8 cellular contexts compared by ENCODE assay signal in the genomic region with DNA sequence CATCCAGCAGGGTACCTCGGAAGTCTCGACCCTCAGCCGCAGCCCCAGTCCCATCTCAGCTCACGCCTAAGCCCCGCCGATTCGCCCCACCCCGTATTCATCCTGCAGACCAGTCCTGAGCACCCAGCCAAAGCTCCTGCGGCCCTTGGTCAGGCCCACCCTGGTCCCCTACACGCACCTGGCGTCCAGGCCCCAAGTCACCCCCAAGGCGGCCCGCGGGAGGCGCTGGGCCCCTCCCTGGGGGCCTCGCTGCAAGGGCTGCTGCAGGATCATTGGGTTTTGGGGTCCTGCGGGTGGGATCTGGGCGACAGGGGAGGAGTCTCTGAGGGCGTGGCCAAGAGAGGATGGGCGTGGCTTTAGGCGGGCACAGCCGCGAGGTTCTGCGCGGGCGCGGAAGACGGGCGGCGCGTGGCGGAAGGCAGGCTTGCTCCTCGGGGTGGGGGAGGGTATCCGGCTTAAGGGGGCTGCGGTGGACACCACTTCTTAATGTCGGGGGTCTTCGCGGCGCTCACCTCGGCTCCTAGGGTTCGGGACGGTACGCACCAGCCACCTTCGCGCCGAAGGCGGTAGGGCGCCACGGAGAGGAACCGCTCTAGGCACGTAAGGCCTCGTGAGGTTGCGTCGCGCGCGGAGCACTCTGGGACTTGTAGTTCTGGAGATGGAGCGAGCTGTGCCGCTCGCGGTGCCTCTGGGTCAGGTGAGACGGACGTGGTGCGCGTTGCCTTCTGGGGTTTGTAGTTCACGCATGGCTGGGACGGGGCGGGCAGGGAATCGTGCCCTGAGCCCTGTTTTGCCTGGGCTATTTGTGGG. TPM values are rescaled to one million over a fixed set of nuclear protein-coding genes. Genes with fewer than 3 reads are reported as not detected.
DNase-seq lines count a peak whose midpoint lies in the region; ATAC-seq, FAIRE-seq and TF ChIP-seq lines count a peak whose summit lies in the region.

HCFC1R1 (minus strand) TSS at position 274 of the 810 bp plus-strand sequence; CDS start at position 273, 1 bp downstream.
THOC6 (plus strand) TSS at position 367 of the 810 bp plus-strand sequence; CDS start at position 659, 292 bp downstream.

- H3K9ac ChIP-seq in kidney (ENCODE audit: low read length in 2 of 2), result peak within 1 kb of the TSS; percentile 65 to 89

- H3K27ac ChIP-seq in kidney (ENCODE audit: low read depth in 2 of 2, low read length in 2 of 2), result peak within 1 kb of the TSS; percentile 98

- peaks cover 18 to 23% of the 10 kb centered on the region in 2 donors for H3K4me1 ChIP-seq in kidney (ENCODE audit: control insufficient read depth in 1 of 2, insufficient read depth in 1 of 2, low read depth in 1 of 2, low read length in 2 of 2)

- TF ChIP-seq POLR2A in GM19193 (IDR thresholded peaks at IDR 0.05; ENCODE audit: extremely low read depth, insufficient read depth, insufficient read length), result peak; percentile 89

- no peaks in the 10 kb centered on the region for H3K9me3 ChIP-seq in kidney (ENCODE audit: control insufficient read depth in 1 of 2, low read length in 2 of 2)

- ATAC-seq in HG03432 (IDR thresholded peaks at IDR 0.05; ENCODE audit: unreplicated experiment), result peak; percentile 75

- intact Hi-C loops in kidney (cut with DNase I), result no loop called here

- H3K36me3 ChIP-seq in kidney (ENCODE audit: control insufficient read depth in 1 of 2, insufficient read depth in 2 of 2, low read length in 2 of 2), result peaks cover 3 to 5% of the 10 kb centered on the region in 2 donors

- H3K4me3 ChIP-seq in kidney (ENCODE audit: low read length in 2 of 2), result peak within 1 kb of the TSS; percentile 67 to 90

- DNase-seq in Ammon's horn (ENCODE audit: low spot score), result peak; percentile 99
- peak; percentile 87 for DNase-seq in NCI-H510A (lab: John Stamatoyannopoulos, UW)
- DNase-seq in activated CD4-positive, CD25-positive, alpha-beta regulatory T cell treated with anti-CD3 and anti-CD28 coated beads, Interleukin-2, amount 50 U/mL, for 72 hours, result peak; percentile 92
- DNase-seq in cerebellar cortex (ENCODE audit: low spot score), result peak; percentile 99
- peak; percentile 99 for DNase-seq in kidney
- DNase-seq in stimulated activated CD4-positive, alpha-beta T cell treated with anti-CD3 and anti-CD28 coated beads, Interleukin-15, amount 100 ng/mL, for 1 hour (ENCODE audit: low read depth in 1 of 2, low spot score in 1 of 2), result peak; percentile 83 to 87

- no peak for TF ChIP-seq CTCF in kidney (IDR thresholded peaks at IDR 0.05; ENCODE audit: borderline replicate concordance, extremely low read depth, insufficient read depth)

- no peak for FAIRE-seq in kidney (lab: Jason Lieb, UNC)

RNA-seq across cellular contexts. Expression of gene HCFC1R1, which starts in this region (rescaled TPM):
- 61.3 TPM for total RNA-seq in kidney
- 332 TPM for polyA plus RNA-seq in kidney (ENCODE audit: insufficient read depth, low read depth, low replicate concordance)

RNA-seq across cellular contexts. Expression of gene THOC6, which starts in this region (rescaled TPM):
- 26.1 TPM for total RNA-seq in kidney
- 21.2 TPM for polyA plus RNA-seq in kidney (ENCODE audit: insufficient read depth, low read depth, low replicate concordance)

Comparison
In these comparisons a context has a peak if more than half of its experiments do, and no peak if none do; other contexts are left out.
1. Peak in every context shown above with its lines: DNase-seq, ATAC-seq, H3K4me3 ChIP-seq and H3K27ac ChIP-seq.